ENCODE assay signal across 28 cellular contexts in genomic region chr1:165527673-165528072, GRCh38. TPM values are rescaled to one million over a fixed set of nuclear protein-coding genes. Genes with fewer than 3 reads are reported as not detected.
"Had no signal": no experiment of that assay in that cellular context is flagged by ENCODE, and none has a peak within 500 bp of the region (broad histone marks: within the 10 kb centered on the region; RNA-seq: fewer than 3 reads in every experiment).

No MANE protein-coding gene starts in this region.

- H3K36me3 ChIP-seq: esophagus squamous epithelium, gastrocnemius medialis, heart right ventricle, left lung, lower lobe of right lung had no signal

- H3K9me3 ChIP-seq: esophagus squamous epithelium, gastrocnemius medialis, left lung, lower lobe of right lung had no signal

- H3K4me3 Mint-ChIP-seq: naive thymus-derived CD4-positive, alpha-beta T cell had no signal

- H3K4me3 ChIP-seq: coronary artery, dorsolateral prefrontal cortex, esophagus squamous epithelium, gastrocnemius medialis, left lung, lower lobe of right lung had no signal

- H3K27ac ChIP-seq: coronary artery, dorsolateral prefrontal cortex, esophagus squamous epithelium, gastrocnemius medialis, left lung, lower lobe of right lung had no signal

- H3K4me1 ChIP-seq: esophagus squamous epithelium, left lung, lower lobe of right lung had no signal

- DNase-seq: dermis blood vessel endothelial cell; dorsolateral prefrontal cortex; effector CD4-positive, alpha-beta T cell; effector memory CD4-positive, alpha-beta T cell; esophagus squamous epithelium; foreskin fibroblast; foreskin melanocyte; gastrocnemius medialis; heart right ventricle; hippocampal formation; left cardiac atrium; left lung; lower lobe of right lung; mesenchymal stem cell; midbrain; naive thymus-derived CD4-positive, alpha-beta T cell had no signal

- H3K27me3 ChIP-seq: gastrocnemius medialis, left lung had no signal

- H3K27ac Mint-ChIP-seq: naive thymus-derived CD4-positive, alpha-beta T cell had no signal

- ATAC-seq: gastrocnemius medialis; left lung; lower lobe of right lung; naive thymus-derived CD4-positive, alpha-beta T cell had no signal

RNA-seq across cellular contexts. Expression of gene LRRC52, which starts 16.1 kb away (rescaled TPM):
- total RNA-seq: dermis blood vessel endothelial cell; endothelial cell of umbilical vein; epithelial cell of proximal tubule; esophagus squamous epithelium; glomerular endothelial cell; kidney epithelial cell; left lung; lower leg skin; lung microvascular endothelial cell; mesenteric fat pad; mononuclear cell; mucosa of gallbladder; naive thymus-derived CD4-positive, alpha-beta T cell had no signal
- polyA plus RNA-seq: endothelial cell of umbilical vein; esophagus; keratinocyte; naive thymus-derived CD4-positive, alpha-beta T cell had no signal
